In genomic region chr2:218326315-218326714, GRCh38 we compare ENCODE assay signal across 22 cellular contexts. TPM values are rescaled to one million over a fixed set of nuclear protein-coding genes. Genes with fewer than 3 reads are reported as not detected.
"Had no signal": no experiment of that assay in that cellular context is flagged by ENCODE, and none has a peak within 500 bp of the region (broad histone marks: within the 10 kb centered on the region; RNA-seq: fewer than 3 reads in every experiment).

No MANE protein-coding gene starts in this region.

- H3K36me3 ChIP-seq: esophagus muscularis mucosa, lower lobe of right lung, prostate gland, upper lobe of right lung had no signal

- H3K36me3 Mint-ChIP-seq: activated naive CD8-positive, alpha-beta T cell treated with anti-CD3 and anti-CD28 coated beads, Interleukin-2, amount 10 ng/mL, durations not matched to agents 7 days and 5 days; brain; immature natural killer cell; WTC11 had no signal

- ATAC-seq: activated CD8-positive, alpha-beta T cell treated with anti-CD3 and anti-CD28 coated beads for 36 hours; activated T-cell treated with anti-CD3 and anti-CD28 coated beads, Interleukin-2, amount 50 U/mL, for 72 hours; lower lobe of right lung; right cardiac atrium; stimulated activated naive CD8-positive, alpha-beta T cell treated with anti-CD3 and anti-CD28 coated beads, Interleukin-15, amount 100 ng/mL, for 72 hours; upper lobe of right lung; WTC11 had no signal

- H3K27me3 ChIP-seq: esophagus muscularis mucosa, testis, upper lobe of right lung had no signal

- H3K4me3 ChIP-seq: esophagus muscularis mucosa, lower lobe of right lung, prostate gland, testis, upper lobe of right lung had no signal

- H3K9me3 ChIP-seq: esophagus muscularis mucosa, lower lobe of right lung, prostate gland, testis, upper lobe of right lung had no signal

- FAIRE-seq: TTC549 had no signal

- DNase-seq: activated CD4-positive, alpha-beta T cell treated with anti-CD3 and anti-CD28 coated beads for 48 hours; activated CD8-positive, alpha-beta T cell treated with anti-CD3 and anti-CD28 coated beads for 36 hours; activated gamma-delta T cell treated with Interleukin-2 at 50 U/mL for 16 hours; activated naive CD8-positive, alpha-beta T cell treated with anti-CD3 and anti-CD28 coated beads, Interleukin-2, amount 10 ng/mL, durations not matched to agents 7 days and 5 days; activated T-cell treated with anti-CD3 and anti-CD28 coated beads, Interleukin-2, amount 50 U/mL, for 72 hours; cortex of kidney; effector CD4-positive, alpha-beta T cell; immature natural killer cell; lower lobe of right lung; right cardiac atrium; stimulated activated naive CD8-positive, alpha-beta T cell treated with anti-CD3 and anti-CD28 coated beads, Interleukin-15, amount 100 ng/mL, for 72 hours; T-helper 2 cell; testis; upper lobe of right lung had no signal

- H3K4me3 Mint-ChIP-seq: activated CD8-positive, alpha-beta T cell treated with anti-CD3 and anti-CD28 coated beads for 36 hours; activated naive CD8-positive, alpha-beta T cell treated with anti-CD3 and anti-CD28 coated beads, Interleukin-2, amount 10 ng/mL, durations not matched to agents 7 days and 5 days; stimulated activated naive CD8-positive, alpha-beta T cell treated with anti-CD3 and anti-CD28 coated beads, Interleukin-15, amount 100 ng/mL, for 72 hours had no signal

- H3K27ac Mint-ChIP-seq: activated CD8-positive, alpha-beta T cell treated with anti-CD3 and anti-CD28 coated beads for 36 hours; activated naive CD8-positive, alpha-beta T cell treated with anti-CD3 and anti-CD28 coated beads, Interleukin-2, amount 10 ng/mL, durations not matched to agents 7 days and 5 days; activated T-cell treated with anti-CD3 and anti-CD28 coated beads, Interleukin-2, amount 50 U/mL, for 72 hours; brain; stimulated activated naive CD8-positive, alpha-beta T cell treated with anti-CD3 and anti-CD28 coated beads, Interleukin-15, amount 100 ng/mL, for 72 hours; WTC11 had no signal

- H3K27me3 Mint-ChIP-seq: activated CD8-positive, alpha-beta T cell treated with anti-CD3 and anti-CD28 coated beads for 36 hours had no signal

- H3K27ac ChIP-seq: esophagus muscularis mucosa, lower lobe of right lung, testis, upper lobe of right lung had no signal

- H3K9me3 Mint-ChIP-seq: activated CD8-positive, alpha-beta T cell treated with anti-CD3 and anti-CD28 coated beads for 36 hours; activated naive CD8-positive, alpha-beta T cell treated with anti-CD3 and anti-CD28 coated beads, Interleukin-2, amount 10 ng/mL, durations not matched to agents 7 days and 5 days; activated T-cell treated with anti-CD3 and anti-CD28 coated beads, Interleukin-2, amount 50 U/mL, for 72 hours; immature natural killer cell; stimulated activated naive CD8-positive, alpha-beta T cell treated with anti-CD3 and anti-CD28 coated beads, Interleukin-15, amount 100 ng/mL, for 72 hours; WTC11 had no signal

RNA-seq across cellular contexts. Expression of gene CATIP, which starts 30.3 kb away (rescaled TPM):
- total RNA-seq: activated CD8-positive, alpha-beta T cell treated with anti-CD3 and anti-CD28 coated beads for 36 hours; activated naive CD8-positive, alpha-beta T cell treated with anti-CD3 and anti-CD28 coated beads, Interleukin-2, amount 10 ng/mL, durations not matched to agents 7 days and 5 days; activated T-cell treated with anti-CD3 and anti-CD28 coated beads, Interleukin-2, amount 50 U/mL, for 72 hours; esophagus muscularis mucosa; glomerular endothelial cell; myocyte; omental fat pad; right cardiac atrium had no signal

RNA-seq across cellular contexts. Expression of gene SLC11A1, which starts 55.8 kb away (rescaled TPM):
- total RNA-seq: glomerular endothelial cell had no signal
